1 cellular context compared by ENCODE assay signal in the genomic region with DNA sequence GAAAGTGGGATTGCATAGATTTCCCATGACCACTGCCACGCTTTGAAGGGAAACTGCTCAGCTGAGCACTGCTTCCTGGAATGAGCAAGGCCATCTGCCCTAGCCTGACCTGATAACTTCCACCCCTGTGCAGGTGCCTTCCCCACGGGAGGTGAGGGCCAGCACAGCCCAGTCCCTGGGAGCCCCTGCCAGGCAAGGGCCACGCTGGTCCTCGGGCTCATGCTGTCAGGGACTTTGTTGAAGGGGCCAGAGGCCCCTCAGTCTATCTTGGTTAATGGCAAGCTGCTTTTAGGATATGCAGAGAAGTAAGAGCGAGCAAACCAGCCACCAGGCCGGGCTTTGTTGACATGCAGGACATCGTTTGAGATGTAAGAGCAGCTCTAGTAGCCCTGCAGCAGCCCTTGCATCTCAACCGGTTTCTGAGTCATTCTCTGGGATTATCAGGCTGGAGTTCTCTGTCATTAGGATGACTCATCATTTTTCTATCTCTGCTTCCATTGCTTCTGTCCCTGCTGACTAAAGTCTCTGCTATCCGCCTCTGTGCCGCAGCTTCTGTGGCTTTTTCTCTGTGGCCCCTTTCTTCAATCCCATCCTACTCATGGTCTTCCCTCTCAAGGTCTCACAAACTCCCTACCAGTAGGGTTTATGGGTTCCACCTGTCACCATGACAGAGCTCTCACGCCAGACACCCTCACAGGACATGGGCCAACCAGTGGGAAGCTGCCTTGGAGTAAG.
TF ChIP-seq lines count a peak whose summit lies in the region.

No MANE protein-coding gene starts in this region.

TF ChIP-seq in HepG2, 621 proteins besides CTCF, POLR2A, EP300 and RAD21 (continued from another document):
- TF ChIP-seq, protein P1, sequence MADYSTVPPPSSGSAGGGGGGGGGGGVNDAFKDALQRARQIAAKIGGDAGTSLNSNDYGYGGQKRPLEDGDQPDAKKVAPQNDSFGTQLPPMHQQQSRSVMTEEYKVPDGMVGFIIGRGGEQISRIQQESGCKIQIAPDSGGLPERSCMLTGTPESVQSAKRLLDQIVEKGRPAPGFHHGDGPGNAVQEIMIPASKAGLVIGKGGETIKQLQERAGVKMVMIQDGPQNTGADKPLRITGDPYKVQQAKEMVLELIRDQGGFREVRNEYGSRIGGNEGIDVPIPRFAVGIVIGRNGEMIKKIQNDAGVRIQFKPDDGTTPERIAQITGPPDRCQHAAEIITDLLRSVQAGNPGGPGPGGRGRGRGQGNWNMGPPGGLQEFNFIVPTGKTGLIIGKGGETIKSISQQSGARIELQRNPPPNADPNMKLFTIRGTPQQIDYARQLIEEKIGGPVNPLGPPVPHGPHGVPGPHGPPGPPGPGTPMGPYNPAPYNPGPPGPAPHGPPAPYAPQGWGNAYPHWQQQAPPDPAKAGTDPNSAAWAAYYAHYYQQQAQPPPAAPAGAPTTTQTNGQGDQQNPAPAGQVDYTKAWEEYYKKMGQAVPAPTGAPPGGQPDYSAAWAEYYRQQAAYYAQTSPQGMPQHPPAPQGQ (CRISPR knock-in tag; IDR thresholded peaks at IDR 0.05; ENCODE audit: borderline replicate concordance), result no peak
- TF ChIP-seq, protein P2, sequence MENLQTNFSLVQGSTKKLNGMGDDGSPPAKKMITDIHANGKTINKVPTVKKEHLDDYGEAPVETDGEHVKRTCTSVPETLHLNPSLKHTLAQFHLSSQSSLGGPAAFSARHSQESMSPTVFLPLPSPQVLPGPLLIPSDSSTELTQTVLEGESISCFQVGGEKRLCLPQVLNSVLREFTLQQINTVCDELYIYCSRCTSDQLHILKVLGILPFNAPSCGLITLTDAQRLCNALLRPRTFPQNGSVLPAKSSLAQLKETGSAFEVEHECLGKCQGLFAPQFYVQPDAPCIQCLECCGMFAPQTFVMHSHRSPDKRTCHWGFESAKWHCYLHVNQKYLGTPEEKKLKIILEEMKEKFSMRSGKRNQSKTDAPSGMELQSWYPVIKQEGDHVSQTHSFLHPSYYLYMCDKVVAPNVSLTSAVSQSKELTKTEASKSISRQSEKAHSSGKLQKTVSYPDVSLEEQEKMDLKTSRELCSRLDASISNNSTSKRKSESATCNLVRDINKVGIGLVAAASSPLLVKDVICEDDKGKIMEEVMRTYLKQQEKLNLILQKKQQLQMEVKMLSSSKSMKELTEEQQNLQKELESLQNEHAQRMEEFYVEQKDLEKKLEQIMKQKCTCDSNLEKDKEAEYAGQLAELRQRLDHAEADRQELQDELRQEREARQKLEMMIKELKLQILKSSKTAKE (CRISPR knock-in tag; IDR thresholded peaks at IDR 0.05; ENCODE audit: borderline replicate concordance), result no peak
- TF ChIP-seq ZNF12 (CRISPR knock-in tag; IDR thresholded peaks at IDR 0.05) (no peak), ZNF180 (CRISPR knock-in tag; IDR thresholded peaks at IDR 0.05; ENCODE audit: borderline replicate concordance, low read depth) (no peak), HMG20B (CRISPR knock-in tag; conservative IDR thresholded peaks at IDR 0.05) (no peak), ZNF749 (CRISPR knock-in tag; IDR thresholded peaks at IDR 0.05; ENCODE audit: borderline replicate concordance) (no peak), ZFP91 (CRISPR knock-in tag; IDR thresholded peaks at IDR 0.05; ENCODE audit: borderline replicate concordance) (peak; percentile 68; the same call in 1 of the 2 replicates), ZSCAN25 (CRISPR knock-in tag; IDR thresholded peaks at IDR 0.05) (no peak), ZNF205 (CRISPR knock-in tag; IDR thresholded peaks at IDR 0.05) (no peak), IRX3 (CRISPR knock-in tag; IDR thresholded peaks at IDR 0.05; ENCODE audit: borderline replicate concordance, low read depth) (no peak), FOXO1 (CRISPR knock-in tag; IDR thresholded peaks at IDR 0.05) (no peak), HNRNPH1 (optimal IDR thresholded peaks at IDR 0.05; ENCODE audit: low read depth, low read length) (no peak), HNRNPUL1 (IDR thresholded peaks at IDR 0.05; ENCODE audit: low read depth, low read length) (no peak)
- TF ChIP-seq, protein P3, sequence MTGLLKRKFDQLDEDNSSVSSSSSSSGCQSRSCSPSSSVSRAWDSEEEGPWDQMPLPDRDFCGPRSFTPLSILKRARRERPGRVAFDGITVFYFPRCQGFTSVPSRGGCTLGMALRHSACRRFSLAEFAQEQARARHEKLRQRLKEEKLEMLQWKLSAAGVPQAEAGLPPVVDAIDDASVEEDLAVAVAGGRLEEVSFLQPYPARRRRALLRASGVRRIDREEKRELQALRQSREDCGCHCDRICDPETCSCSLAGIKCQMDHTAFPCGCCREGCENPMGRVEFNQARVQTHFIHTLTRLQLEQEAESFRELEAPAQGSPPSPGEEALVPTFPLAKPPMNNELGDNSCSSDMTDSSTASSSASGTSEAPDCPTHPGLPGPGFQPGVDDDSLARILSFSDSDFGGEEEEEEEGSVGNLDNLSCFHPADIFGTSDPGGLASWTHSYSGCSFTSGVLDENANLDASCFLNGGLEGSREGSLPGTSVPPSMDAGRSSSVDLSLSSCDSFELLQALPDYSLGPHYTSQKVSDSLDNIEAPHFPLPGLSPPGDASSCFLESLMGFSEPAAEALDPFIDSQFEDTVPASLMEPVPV (CRISPR knock-in tag; IDR thresholded peaks at IDR 0.05), result no peak
TF ChIP-seq in HepG2: peak in this region for 48.
